In genomic region chr1:235954306-235955283, GRCh38 we compare ENCODE assay signal across 8 cellular contexts.
DNase-seq lines count a peak whose midpoint lies in the region; ATAC-seq, FAIRE-seq and TF ChIP-seq lines count a peak whose summit lies in the region.

No MANE protein-coding gene starts in this region.

- peaks cover 40% of the 10 kb centered on the region for H3K4me1 Mint-ChIP-seq in activated T-cell treated with anti-CD3 and anti-CD28 coated beads, Interleukin-2, amount 50 U/mL, for 4 hours (ENCODE audit: low read depth)

- no peaks in the 10 kb centered on the region for H3K9me3 Mint-ChIP-seq in activated T-cell treated with anti-CD3 and anti-CD28 coated beads, Interleukin-2, amount 50 U/mL, for 4 hours

- WGBS in liver: 81% methylated on average over 11 of the region's 11 CpGs

- H3K27me3 ChIP-seq in liver (ENCODE audit: control insufficient read depth in 4 of 4, insufficient read depth in 4 of 4, low read length in 3 of 4): no peaks in the 10 kb centered on the region

- no peaks in the 10 kb centered on the region for H3K4me1 ChIP-seq in liver (ENCODE audit: control insufficient read depth in 4 of 4, insufficient read depth in 4 of 4, low read length in 3 of 4)

- ATAC-seq in HG02623 (IDR thresholded peaks at IDR 0.05; ENCODE audit: unreplicated experiment): peak; percentile 90
- peak; percentile 34 to 35 for ATAC-seq in activated T-cell treated with anti-CD3 and anti-CD28 coated beads, Interleukin-2, amount 50 U/mL, for 4 hours

- H3K27ac ChIP-seq in liver (ENCODE audit: low read depth in 1 of 2, low read length in 2 of 2): no peak overlapping the region

- H3K4me3 Mint-ChIP-seq in activated T-cell treated with anti-CD3 and anti-CD28 coated beads, Interleukin-2, amount 50 U/mL, for 4 hours: peak overlapping the region; percentile 33

- no peak for TF ChIP-seq CTCF in liver (IDR thresholded peaks at IDR 0.05; ENCODE audit: low read depth, low read length, missing input control)

- H3K4me3 ChIP-seq in liver (ENCODE audit: low read depth in 1 of 3, low read length in 3 of 3): no peak overlapping the region

- H3K9me3 ChIP-seq in liver (ENCODE audit: control insufficient read depth in 4 of 4, low read length in 3 of 4): no peaks in the 10 kb centered on the region

- H3K27me3 Mint-ChIP-seq in activated T-cell treated with anti-CD3 and anti-CD28 coated beads, Interleukin-2, amount 50 U/mL, for 4 hours (ENCODE audit: low read depth): no peaks in the 10 kb centered on the region

- H3K36me3 ChIP-seq in liver (ENCODE audit: control insufficient read depth in 4 of 4, insufficient read depth in 3 of 4, low read depth in 1 of 4, low read length in 3 of 4): peaks cover 0 to 6% (median 2%) of the 10 kb centered on the region in 4 donors

- H3K36me3 Mint-ChIP-seq in activated T-cell treated with anti-CD3 and anti-CD28 coated beads, Interleukin-2, amount 50 U/mL, for 4 hours (ENCODE audit: insufficient read depth): no peaks in the 10 kb centered on the region

- intact Hi-C loops in posterior cingulate gyrus (cut with DNase I): no loop called here

- no peak overlapping the region for H3K9ac ChIP-seq in liver (ENCODE audit: low read depth in 1 of 2, low read length in 2 of 2)

- peak; percentile 64 for DNase-seq in GM18507 (ENCODE audit: extremely low spot score, insufficient read length, low read depth)
- peak; percentile 22 for DNase-seq in NCI-H146 treated with DMSO at 0.1 percent for 48 hours (lab: John Stamatoyannopoulos, UW; ENCODE audit: unreplicated experiment)
- DNase-seq in activated T-cell treated with anti-CD3 and anti-CD28 coated beads, Interleukin-2, amount 50 U/mL, for 4 hours: peak; percentile 22
- DNase-seq in HPDE6-E6E7 (ENCODE audit: extremely low spot score): no peak
- DNase-seq in cerebellar nuclear complex (lab: John Stamatoyannopoulos, UW): no peak
- no peak for DNase-seq in posterior cingulate gyrus

- peak; percentile 98 for FAIRE-seq in GM18507 (lab: Jason Lieb, UNC)

- TF ChIP-seq RAD21 in liver (IDR thresholded peaks at IDR 0.05): peak in 1 of 2 donors; percentile 3

TF ChIP-seq in liver, 16 proteins besides CTCF, POLR2A, EP300 and RAD21:
- TF ChIP-seq EGR1 (IDR thresholded peaks at IDR 0.05; ENCODE audit: low read depth in 2 of 2) (no peak), ZBTB33 (IDR thresholded peaks at IDR 0.05) (no peak), SP1 (IDR thresholded peaks at IDR 0.05) (peak; percentile 10)

Comparison
In these comparisons a context has a peak if more than half of its experiments do, and no peak if none do; other contexts are left out.
1. DNase-seq: peak in GM18507 (single experiment), NCI-H146 treated with DMSO at 0.1 percent for 48 hours (single experiment) and activated T-cell treated with anti-CD3 and anti-CD28 coated beads, Interleukin-2, amount 50 U/mL, for 4 hours (single experiment); none in HPDE6-E6E7 (single experiment), cerebellar nuclear complex (0 of 2) and posterior cingulate gyrus (0 of 10).